13 cellular contexts compared by ENCODE assay signal in the genomic region with DNA sequence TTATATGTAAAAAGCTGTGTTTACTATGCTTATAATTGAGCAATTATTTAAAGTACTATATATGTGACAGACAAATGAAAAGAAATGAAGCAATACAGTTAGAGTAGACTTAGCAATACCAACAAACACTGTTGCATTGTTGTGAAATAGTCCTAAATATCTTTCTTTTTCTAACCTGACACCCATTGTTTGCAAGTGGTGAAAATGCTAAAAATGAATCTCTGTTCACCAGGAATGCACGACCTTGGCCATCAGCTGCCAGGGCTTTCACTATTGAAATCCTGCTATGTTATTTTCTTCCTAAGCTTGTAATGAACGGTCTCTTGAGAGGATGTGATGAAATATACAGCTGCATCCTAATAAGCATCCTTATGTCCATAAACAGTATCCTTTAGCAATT.
"Had no signal": no experiment of that assay in that cellular context is flagged by ENCODE, and none has a peak within 500 bp of the region (broad histone marks: within the 10 kb centered on the region; RNA-seq: fewer than 3 reads in every experiment).

No MANE protein-coding gene starts in this region.

- H3K36me3 Mint-ChIP-seq: naive B cell had no signal

- H3K9ac ChIP-seq: parathyroid adenoma had no signal

- H3K9me3 Mint-ChIP-seq: effector memory CD8-positive, alpha-beta T cell; nephron progenitor cell had no signal

- H3K4me3 ChIP-seq: esophagus muscularis mucosa, prostate gland, sigmoid colon, stomach, transverse colon had no signal

- H3K36me3 ChIP-seq: esophagus muscularis mucosa, gastrocnemius medialis, heart right ventricle, prostate gland, sigmoid colon, stomach, thoracic aorta, transverse colon had no signal

- H3K27ac Mint-ChIP-seq: effector memory CD8-positive, alpha-beta T cell; nephron progenitor cell had no signal

- H3K9me3 ChIP-seq: esophagus muscularis mucosa, gastrocnemius medialis, heart right ventricle, prostate gland, sigmoid colon, stomach, thoracic aorta, transverse colon had no signal

- H3K27me3 Mint-ChIP-seq: naive B cell had no signal

- H3K27me3 ChIP-seq: esophagus muscularis mucosa, gastrocnemius medialis, heart right ventricle, sigmoid colon, stomach, transverse colon had no signal

- DNase-seq: cortex of kidney had no signal
